12 cellular contexts compared by ENCODE assay signal in genomic region chr9:98811051-98811650, GRCh38. TPM values are rescaled to one million over a fixed set of nuclear protein-coding genes. Genes with fewer than 3 reads are reported as not detected.
DNase-seq lines count a peak whose midpoint lies in the region; ATAC-seq, FAIRE-seq and TF ChIP-seq lines count a peak whose summit lies in the region.
"Had no signal": no experiment of that assay in that cellular context is flagged by ENCODE, and none has a peak within 500 bp of the region (broad histone marks: within the 10 kb centered on the region; RNA-seq: fewer than 3 reads in every experiment).

No MANE protein-coding gene starts in this region.

- DNase-seq in GM04504 (ENCODE audit: low read depth): peak; percentile 51
- peak; percentile 45 for DNase-seq in MV-4-11 (lab: John Stamatoyannopoulos, UW)
- no peak for DNase-seq in sciatic nerve (ENCODE audit: low spot score)
- no peak for DNase-seq in D721Med (ENCODE audit: insufficient read length, low spot score)
- DNase-seq in SW480 (ENCODE audit: low spot score): no peak
- no peak for DNase-seq in head of caudate nucleus
- DNase-seq in HuH-7.5 (ENCODE audit: low spot score): no peak
- DNase-seq: activated CD4-positive, CD25-positive, alpha-beta regulatory T cell; amygdala; glutamatergic neuron; NCI-H1048 had no signal

- TF ChIP-seq CTCF in D721Med (IDR thresholded peaks at IDR 0.05; ENCODE audit: insufficient read depth, missing control alignments): no peak

- H3K4me1 ChIP-seq in esophagus (ENCODE audit: control insufficient read depth in 2 of 2, insufficient read depth in 2 of 2, low read length in 1 of 2): peaks cover under 1 to 16% of the 10 kb centered on the region in 2 donors

- H3K9me3 ChIP-seq in esophagus (ENCODE audit: control insufficient read depth in 2 of 2, insufficient read depth in 1 of 2, low read depth in 1 of 2, low read length in 1 of 2): no peaks in the 10 kb centered on the region

- WGBS in esophagus, 2 donors: 45 to 53% methylated on average over 2 of the region's 2 CpGs

- no peaks in the 10 kb centered on the region for H3K27me3 ChIP-seq in esophagus (ENCODE audit: control insufficient read depth in 1 of 2, insufficient read depth in 2 of 2, low read length in 2 of 2)

- no peaks in the 10 kb centered on the region for H3K36me3 ChIP-seq in esophagus (ENCODE audit: control insufficient read depth in 2 of 2, insufficient read depth in 2 of 2, low read length in 1 of 2)

- no peak for FAIRE-seq in D721Med (lab: Jason Lieb, UNC)

- H3K4me3 ChIP-seq in esophagus (ENCODE audit: low read depth in 1 of 2, low read length in 2 of 2): no peak overlapping the region

- peak overlapping the region; percentile 61 to 65 for H3K27ac ChIP-seq in esophagus (ENCODE audit: low read depth in 2 of 2, low read length in 1 of 2)

- ATAC-seq in sciatic nerve: peak; percentile 61

- intact Hi-C loops in sciatic nerve (cut with DNase I): no loop called here
- intact Hi-C loops in head of caudate nucleus (cut with DNase I): no loop called here

RNA-seq across cellular contexts. Expression of gene GALNT12, which starts 3.7 kb away (rescaled TPM):
- 10 to 100 TPM; 19.6 to 20.7 TPM for polyA plus RNA-seq in esophagus
- 10.7 TPM for total RNA-seq in sciatic nerve

RNA-seq across cellular contexts. Expression of gene ANKS6, which starts 14.8 kb away (rescaled TPM):
- polyA plus RNA-seq in esophagus: 10 to 100 TPM in 1 of 2 donors, 1 to 10 TPM in 1; 9.6 to 12.9 TPM
- 16.5 TPM for total RNA-seq in sciatic nerve

Comparison
In these comparisons a context has a peak if more than half of its experiments do, and no peak if none do; other contexts are left out.
1. DNase-seq: peak in GM04504 (single experiment) and MV-4-11 (single experiment); none in sciatic nerve (single experiment), D721Med (single experiment), SW480 (single experiment), head of caudate nucleus (0 of 42) and HuH-7.5 (single experiment).